In the genomic region with DNA sequence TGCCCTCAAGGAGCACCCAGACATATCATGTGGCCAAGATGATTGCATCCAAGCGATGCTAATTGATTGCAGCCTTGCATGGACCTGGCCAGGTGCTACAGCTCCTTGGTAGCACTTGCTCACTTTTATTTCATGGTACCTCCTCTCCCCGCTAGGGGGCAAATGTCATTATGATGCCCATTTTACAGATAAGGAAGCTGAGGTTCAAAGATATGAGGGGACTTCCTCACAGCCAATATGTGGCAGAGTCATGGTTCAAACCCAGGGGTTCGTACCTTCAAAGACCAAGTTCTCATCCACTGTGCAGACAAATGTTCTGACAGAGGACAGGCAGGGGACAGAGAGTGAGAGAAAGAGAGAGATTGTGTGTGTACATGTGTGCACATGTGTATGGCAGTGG, we compare ENCODE assay signal across 16 cellular contexts. TPM values are rescaled to one million over a fixed set of nuclear protein-coding genes. Genes with fewer than 3 reads are reported as not detected.
DNase-seq lines count a peak whose midpoint lies in the region; ATAC-seq and TF ChIP-seq lines count a peak whose summit lies in the region.
"Had no signal": no experiment of that assay in that cellular context is flagged by ENCODE, and none has a peak within 500 bp of the region (broad histone marks: within the 10 kb centered on the region; RNA-seq: fewer than 3 reads in every experiment).

No MANE protein-coding gene starts in this region.

- peaks cover 11% of the 10 kb centered on the region for H3K4me1 Mint-ChIP-seq in T-helper 17 cell

- H3K9me3 ChIP-seq in T-helper 17 cell (ENCODE audit: control insufficient read depth, low read length, poor library complexity, severe bottlenecking), result no peaks in the 10 kb centered on the region

- H3K36me3 Mint-ChIP-seq in T-helper 17 cell (ENCODE audit: low read depth), result no peaks in the 10 kb centered on the region
- H3K36me3 Mint-ChIP-seq: naive thymus-derived CD8-positive, alpha-beta T cell had no signal

- no peak for DNase-seq in AG09309 (ENCODE audit: low read depth)
- DNase-seq in GM12864 (ENCODE audit: low read depth), result no peak
- no peak for DNase-seq in T-helper 17 cell
- DNase-seq in LoVo (ENCODE audit: low spot score), result no peak
- no peak for DNase-seq in dedifferentiated amniotic fluid mesenchymal stem cell (ENCODE audit: extremely low spot score)
- DNase-seq in NCI-H1930 (lab: John Stamatoyannopoulos, UW), result no peak
- no peak for DNase-seq in AG20443 (ENCODE audit: low spot score)
- DNase-seq: activated gamma-delta T cell treated with Interleukin-2 at 50 U/mL for 16 hours; AML-193; NCI-H1092 treated with DMSO at 0.1 percent for 48 hours; NCI-H2227 treated with DMSO at 0.1 percent for 48 hours; stimulated activated CD4-positive, alpha-beta T cell treated with anti-CD3 and anti-CD28 coated beads, Interleukin-15, amount 100 ng/mL, for 24 hours had no signal

- H3K4me3 ChIP-seq in AG09309 (ENCODE audit: control insufficient read depth, low read depth, low read length), result no peak overlapping the region
- H3K4me3 ChIP-seq in GM12864 (ENCODE audit: low read depth, low read length), result no peak overlapping the region

- H3K27ac Mint-ChIP-seq in T-helper 17 cell, result peak overlapping the region; percentile 27

- no peak overlapping the region for H3K4me3 Mint-ChIP-seq in T-helper 17 cell
- H3K4me3 Mint-ChIP-seq: naive thymus-derived CD8-positive, alpha-beta T cell had no signal

- peak; percentile 19 for TF ChIP-seq CTCF in AG09309 (IDR thresholded peaks at IDR 0.05; ENCODE audit: control insufficient read depth, insufficient read depth, low read depth, low read length, missing control alignments)
- TF ChIP-seq CTCF in GM12864 (IDR thresholded peaks at IDR 0.05; ENCODE audit: low read depth, low read length, missing control alignments), result peak; percentile 59

- ATAC-seq in HG03439 (IDR thresholded peaks at IDR 0.05; ENCODE audit: unreplicated experiment) (peak; percentile 51), T-helper 17 cell (no peak)
- ATAC-seq: naive thymus-derived CD8-positive, alpha-beta T cell had no signal

- peaks cover 9% of the 10 kb centered on the region for H3K27me3 Mint-ChIP-seq in T-helper 17 cell
- H3K27me3 Mint-ChIP-seq: naive thymus-derived CD8-positive, alpha-beta T cell had no signal

RNA-seq across cellular contexts. Expression of gene KCNMB1, which starts 21.9 kb away (rescaled TPM):
- under 1 TPM; 0.42 to 0.44 TPM for total RNA-seq in T-helper 17 cell
- total RNA-seq: activated CD8-positive, alpha-beta memory T cell treated with anti-CD3 and anti-CD28 coated beads for 36 hours; naive thymus-derived CD8-positive, alpha-beta T cell; SK-MEL-5 had no signal
